1 cellular context compared by ENCODE assay signal in genomic region chr1:145859491-145860159, GRCh38.
TF ChIP-seq lines count a peak whose summit lies in the region.

No MANE protein-coding gene starts in this region.

TF ChIP-seq in HEK293, 187 proteins besides CTCF, POLR2A, EP300 and RAD21 (continued from another document):
- TF ChIP-seq ZNF629 (tag by site-specific recombination; IDR thresholded peaks at IDR 0.05) (peak; percentile 2; the same call in 1 of the 2 replicates), KLF8 (tag by site-specific recombination; IDR thresholded peaks at IDR 0.05) (0 out of 2 replicates have a peak, but pooled peaks have one; percentile 14), ZNF18 (tag by site-specific recombination; IDR thresholded peaks at IDR 0.05) (peak; percentile 67; the same call in 1 of the 2 replicates), PRDM10 (tag by site-specific recombination; IDR thresholded peaks at IDR 0.05) (0 out of 2 replicates have a peak, but pooled peaks have one; percentile 18), ZNF513 (tag by site-specific recombination; IDR thresholded peaks at IDR 0.05) (0 out of 2 replicates have a peak, but pooled peaks have one; percentile 20), ZNF561 (tag by site-specific recombination; IDR thresholded peaks at IDR 0.05; ENCODE audit: borderline replicate concordance) (peak; percentile 74; the same call in 1 of the 2 replicates), ZNF362 (tag by site-specific recombination; IDR thresholded peaks at IDR 0.05) (peak; percentile 47; the same call in 1 of the 2 replicates), ZNF398 (tag by site-specific recombination; IDR thresholded peaks at IDR 0.05) (no peak), REST (tag by site-specific recombination; IDR thresholded peaks at IDR 0.05) (peak; percentile 69; the same call in 1 of the 2 replicates), PRDM4 (tag by site-specific recombination; IDR thresholded peaks at IDR 0.05) (peak; percentile 7; the same call in 1 of the 2 replicates), PRDM1 (tag by site-specific recombination; IDR thresholded peaks at IDR 0.05) (0 out of 2 replicates have a peak, but pooled peaks have one; percentile 6), PATZ1 (tag by site-specific recombination; IDR thresholded peaks at IDR 0.05) (no peak), YY2 (tag by site-specific recombination; IDR thresholded peaks at IDR 0.05) (no peak), ZBTB17 (tag by site-specific recombination; IDR thresholded peaks at IDR 0.05) (peak; percentile 68), IKZF3 (tag by site-specific recombination; IDR thresholded peaks at IDR 0.05) (peak; percentile 70; the same call in 1 of the 2 replicates), GLIS1 (tag by site-specific recombination; IDR thresholded peaks at IDR 0.05) (peak; percentile 14; the same call in 1 of the 2 replicates), SCRT1 (tag by site-specific recombination; IDR thresholded peaks at IDR 0.05; ENCODE audit: borderline replicate concordance) (no peak), ZSCAN30 (tag by site-specific recombination; IDR thresholded peaks at IDR 0.05) (peak; percentile 69), KLF1 (tag by site-specific recombination; IDR thresholded peaks at IDR 0.05) (peak; percentile 24; the same call in 1 of the 2 replicates), ZNF23 (tag by site-specific recombination; IDR thresholded peaks at IDR 0.05; ENCODE audit: borderline replicate concordance) (no peak), SP2 (tag by site-specific recombination; IDR thresholded peaks at IDR 0.05) (peak; percentile 75)
